Comparison of ENCODE assay signal across 1 cellular context in genomic region chr7:23474098-23474828, GRCh38.
TF ChIP-seq lines count a peak whose summit lies in the region.

No MANE protein-coding gene starts in this region.

TF ChIP-seq in WTC11, 78 proteins besides CTCF, POLR2A, EP300 and RAD21 (continued from another document and continues in another):
- TF ChIP-seq, protein P1, sequence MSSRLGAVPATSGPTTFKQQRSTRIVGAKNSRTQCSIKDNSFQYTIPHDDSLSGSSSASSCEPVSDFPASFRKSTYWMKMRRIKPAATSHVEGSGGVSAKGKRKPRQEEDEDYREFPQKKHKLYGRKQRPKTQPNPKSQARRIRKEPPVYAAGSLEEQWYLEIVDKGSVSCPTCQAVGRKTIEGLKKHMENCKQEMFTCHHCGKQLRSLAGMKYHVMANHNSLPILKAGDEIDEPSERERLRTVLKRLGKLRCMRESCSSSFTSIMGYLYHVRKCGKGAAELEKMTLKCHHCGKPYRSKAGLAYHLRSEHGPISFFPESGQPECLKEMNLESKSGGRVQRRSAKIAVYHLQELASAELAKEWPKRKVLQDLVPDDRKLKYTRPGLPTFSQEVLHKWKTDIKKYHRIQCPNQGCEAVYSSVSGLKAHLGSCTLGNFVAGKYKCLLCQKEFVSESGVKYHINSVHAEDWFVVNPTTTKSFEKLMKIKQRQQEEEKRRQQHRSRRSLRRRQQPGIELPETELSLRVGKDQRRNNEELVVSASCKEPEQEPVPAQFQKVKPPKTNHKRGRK (CRISPR knock-in tag; IDR thresholded peaks at IDR 0.05; ENCODE audit: borderline replicate concordance): no peak
- TF ChIP-seq AFF4 (CRISPR knock-in tag; IDR thresholded peaks at IDR 0.05; ENCODE audit: borderline replicate concordance) (peak; percentile 90; the same call in 1 of the 2 replicates), NR1H2 (CRISPR knock-in tag; IDR thresholded peaks at IDR 0.05) (no peak), SMAD4 (CRISPR knock-in tag; IDR thresholded peaks at IDR 0.05) (0 out of 2 replicates have a peak, but pooled peaks have one; percentile 80), ZNF416 (CRISPR knock-in tag; IDR thresholded peaks at IDR 0.05) (peak; percentile 93), TEAD1 (CRISPR knock-in tag; IDR thresholded peaks at IDR 0.05) (peak; percentile 73; the same call in 1 of the 2 replicates), HMGA2 (CRISPR knock-in tag; IDR thresholded peaks at IDR 0.05) (no peak), JUN (CRISPR knock-in tag; IDR thresholded peaks at IDR 0.05) (peak; percentile 75; the same call in 1 of the 2 replicates), SMAD3 (CRISPR knock-in tag; IDR thresholded peaks at IDR 0.05; ENCODE audit: borderline replicate concordance) (peak; percentile 58; the same call in 1 of the 2 replicates), OVOL2 (CRISPR knock-in tag; IDR thresholded peaks at IDR 0.05; ENCODE audit: borderline replicate concordance) (no peak), USF1 (CRISPR knock-in tag; IDR thresholded peaks at IDR 0.05) (peak; percentile 53), NFE2L1 (CRISPR knock-in tag; IDR thresholded peaks at IDR 0.05) (peak; percentile 72; the same call in 1 of the 2 replicates), CREM (CRISPR knock-in tag; IDR thresholded peaks at IDR 0.05) (peak; percentile 70), ERG (CRISPR knock-in tag; IDR thresholded peaks at IDR 0.05) (peak; percentile 68; the same call in 1 of the 2 replicates), ZNF425 (CRISPR knock-in tag; conservative IDR thresholded peaks at IDR 0.05) (no peak), ZNF263 (CRISPR knock-in tag; IDR thresholded peaks at IDR 0.05; ENCODE audit: low read depth) (no peak), NFYB (CRISPR knock-in tag; conservative IDR thresholded peaks at IDR 0.05; ENCODE audit: low read depth) (peak; percentile 68), KAT7 (CRISPR knock-in tag; IDR thresholded peaks at IDR 0.05; ENCODE audit: borderline replicate concordance) (no peak; the same call in 1 of the 2 replicates), RELA (CRISPR knock-in tag; IDR thresholded peaks at IDR 0.05; ENCODE audit: borderline replicate concordance) (peak; percentile 82; the same call in 1 of the 2 replicates), FOXP1 (CRISPR knock-in tag; IDR thresholded peaks at IDR 0.05; ENCODE audit: borderline replicate concordance) (peak; percentile 86), ZNF232 (CRISPR knock-in tag; IDR thresholded peaks at IDR 0.05) (no peak), MYBL2 (CRISPR knock-in tag; IDR thresholded peaks at IDR 0.05) (peak; percentile 56), ETV6 (CRISPR knock-in tag; IDR thresholded peaks at IDR 0.05) (0 out of 2 replicates have a peak, but pooled peaks have one; percentile 40), ZNF219 (CRISPR knock-in tag; IDR thresholded peaks at IDR 0.05; ENCODE audit: borderline replicate concordance) (no peak), ATF2 (CRISPR knock-in tag; IDR thresholded peaks at IDR 0.05; ENCODE audit: borderline replicate concordance, low read depth) (no peak), ATF1 (CRISPR knock-in tag; IDR thresholded peaks at IDR 0.05) (no peak), CBFB (CRISPR knock-in tag; IDR thresholded peaks at IDR 0.05; ENCODE audit: low read depth) (0 out of 2 replicates have a peak, but pooled peaks have one; percentile 3), GRHL2 (CRISPR knock-in tag; IDR thresholded peaks at IDR 0.05; ENCODE audit: insufficient replicate concordance, severe bottlenecking) (no peak), SP1 (CRISPR knock-in tag; conservative IDR thresholded peaks at IDR 0.05) (peak; percentile 80), GTF2I (CRISPR knock-in tag; conservative IDR thresholded peaks at IDR 0.05) (no peak), NR2C2 (CRISPR knock-in tag; IDR thresholded peaks at IDR 0.05) (no peak; the same call in 1 of the 2 replicates), MLX (CRISPR knock-in tag; IDR thresholded peaks at IDR 0.05) (no peak), EMX1 (CRISPR knock-in tag; IDR thresholded peaks at IDR 0.05) (no peak), GABPB1 (CRISPR knock-in tag; IDR thresholded peaks at IDR 0.05) (peak; percentile 60), TEAD4 (CRISPR knock-in tag; IDR thresholded peaks at IDR 0.05) (peak; percentile 88; the same call in 1 of the 2 replicates), ZNF281 (CRISPR knock-in tag; IDR thresholded peaks at IDR 0.05) (peak; percentile 88)
- TF ChIP-seq, protein P2, sequence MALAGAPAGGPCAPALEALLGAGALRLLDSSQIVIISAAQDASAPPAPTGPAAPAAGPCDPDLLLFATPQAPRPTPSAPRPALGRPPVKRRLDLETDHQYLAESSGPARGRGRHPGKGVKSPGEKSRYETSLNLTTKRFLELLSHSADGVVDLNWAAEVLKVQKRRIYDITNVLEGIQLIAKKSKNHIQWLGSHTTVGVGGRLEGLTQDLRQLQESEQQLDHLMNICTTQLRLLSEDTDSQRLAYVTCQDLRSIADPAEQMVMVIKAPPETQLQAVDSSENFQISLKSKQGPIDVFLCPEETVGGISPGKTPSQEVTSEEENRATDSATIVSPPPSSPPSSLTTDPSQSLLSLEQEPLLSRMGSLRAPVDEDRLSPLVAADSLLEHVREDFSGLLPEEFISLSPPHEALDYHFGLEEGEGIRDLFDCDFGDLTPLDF (CRISPR knock-in tag; IDR thresholded peaks at IDR 0.05): no peak
- TF ChIP-seq, protein P3, sequence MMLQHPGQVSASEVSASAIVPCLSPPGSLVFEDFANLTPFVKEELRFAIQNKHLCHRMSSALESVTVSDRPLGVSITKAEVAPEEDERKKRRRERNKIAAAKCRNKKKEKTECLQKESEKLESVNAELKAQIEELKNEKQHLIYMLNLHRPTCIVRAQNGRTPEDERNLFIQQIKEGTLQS (CRISPR knock-in tag; conservative IDR thresholded peaks at IDR 0.05): no peak
- TF ChIP-seq, protein P4, sequence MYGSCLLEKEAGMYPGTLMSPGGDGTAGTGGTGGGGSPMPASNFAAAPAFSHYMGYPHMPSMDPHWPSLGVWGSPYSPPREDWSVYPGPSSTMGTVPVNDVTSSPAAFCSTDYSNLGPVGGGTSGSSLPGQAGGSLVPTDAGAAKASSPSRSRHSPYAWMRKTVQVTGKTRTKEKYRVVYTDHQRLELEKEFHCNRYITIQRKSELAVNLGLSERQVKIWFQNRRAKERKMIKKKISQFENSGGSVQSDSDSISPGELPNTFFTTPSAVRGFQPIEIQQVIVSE (CRISPR knock-in tag; IDR thresholded peaks at IDR 0.05; ENCODE audit: borderline replicate concordance): no peak
- TF ChIP-seq, protein P5, sequence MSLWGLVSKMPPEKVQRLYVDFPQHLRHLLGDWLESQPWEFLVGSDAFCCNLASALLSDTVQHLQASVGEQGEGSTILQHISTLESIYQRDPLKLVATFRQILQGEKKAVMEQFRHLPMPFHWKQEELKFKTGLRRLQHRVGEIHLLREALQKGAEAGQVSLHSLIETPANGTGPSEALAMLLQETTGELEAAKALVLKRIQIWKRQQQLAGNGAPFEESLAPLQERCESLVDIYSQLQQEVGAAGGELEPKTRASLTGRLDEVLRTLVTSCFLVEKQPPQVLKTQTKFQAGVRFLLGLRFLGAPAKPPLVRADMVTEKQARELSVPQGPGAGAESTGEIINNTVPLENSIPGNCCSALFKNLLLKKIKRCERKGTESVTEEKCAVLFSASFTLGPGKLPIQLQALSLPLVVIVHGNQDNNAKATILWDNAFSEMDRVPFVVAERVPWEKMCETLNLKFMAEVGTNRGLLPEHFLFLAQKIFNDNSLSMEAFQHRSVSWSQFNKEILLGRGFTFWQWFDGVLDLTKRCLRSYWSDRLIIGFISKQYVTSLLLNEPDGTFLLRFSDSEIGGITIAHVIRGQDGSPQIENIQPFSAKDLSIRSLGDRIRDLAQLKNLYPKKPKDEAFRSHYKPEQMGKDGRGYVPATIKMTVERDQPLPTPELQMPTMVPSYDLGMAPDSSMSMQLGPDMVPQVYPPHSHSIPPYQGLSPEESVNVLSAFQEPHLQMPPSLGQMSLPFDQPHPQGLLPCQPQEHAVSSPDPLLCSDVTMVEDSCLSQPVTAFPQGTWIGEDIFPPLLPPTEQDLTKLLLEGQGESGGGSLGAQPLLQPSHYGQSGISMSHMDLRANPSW (CRISPR knock-in tag; conservative IDR thresholded peaks at IDR 0.05; ENCODE audit: low read depth): no peak
